In genomic region chr6:77548662-77549366, GRCh38 we compare ENCODE assay signal across 19 cellular contexts.
DNase-seq lines count a peak whose midpoint lies in the region; ATAC-seq, FAIRE-seq and TF ChIP-seq lines count a peak whose summit lies in the region.
"Had no signal": no experiment of that assay in that cellular context is flagged by ENCODE, and none has a peak within 500 bp of the region (broad histone marks: within the 10 kb centered on the region; RNA-seq: fewer than 3 reads in every experiment).

No MANE protein-coding gene starts in this region.

- in situ Hi-C loops in GM12878 (cut with MboI) = no loop called here

- no peak; a peak in 1 of 4 replicates for TF ChIP-seq EP300 in GM12878 (IDR thresholded peaks at IDR 0.05; ENCODE audit: borderline replicate concordance in 1 of 2, control insufficient read depth in 1 of 2, low read depth in 2 of 2, low read length in 2 of 2)

- POLR2A ChIA-PET in GM12878 (lab: Charles Lee) = interaction anchor here (0.6 to 13.9 kb wide), 8 partner anchors 10 to 1769 kb away, joined by 3 to 270 read pairs (median 6); no protein-coding TSS in a partner anchor

- RAD21 ChIA-PET in GM12878 (lab: Charles Lee; ENCODE audit: unreplicated experiment) = interaction anchor here (0.6 to 16.2 kb wide), 11 partner anchors 9 to 377 kb away, joined by 3 to 315 read pairs (median 14); partner anchors contain the start of gene HTR1B

- H3K4me1 ChIP-seq in GM12878 (ENCODE audit: control insufficient read depth, insufficient read depth, low read length) = no peaks in the 10 kb centered on the region

- TF ChIP-seq POLR2A in GM12878 (IDR thresholded peaks at IDR 0.05; ENCODE audit: low read depth, low read length) = no peak

- no peaks in the 10 kb centered on the region for H3K9me3 ChIP-seq in GM12878 (replicated peaks; ENCODE audit: control insufficient read depth, insufficient read depth, low read length)

- no peak for TF ChIP-seq CTCF in GM12878 (IDR thresholded peaks at IDR 0.05 in 2 of 3, conservative IDR thresholded peaks at IDR 0.05 in 1 of 3; ENCODE audit: control insufficient read depth in 2 of 3, extremely low read depth in 1 of 3, insufficient read depth in 1 of 3, low read depth in 3 of 3, low read length in 3 of 3)

- 30% methylated on average over 6 of the region's 6 CpGs for WGBS in GM12878 (ENCODE audit: insufficient coverage, insufficient replicate concordance, low lambda C conversion rate, missing lambda C conversion rate)

- H3K79me2 ChIP-seq in GM12878 (ENCODE audit: control insufficient read depth, insufficient read depth, low read length) = no peaks in the 10 kb centered on the region

- no peak overlapping the region for H2AFZ ChIP-seq in GM12878 (ENCODE audit: control insufficient read depth, low read depth, low read length)
- H2AFZ ChIP-seq: GM23338 had no signal

- ATAC-seq in GM18867 (IDR thresholded peaks at IDR 0.05; ENCODE audit: unreplicated experiment) (peak; percentile 65), GM19035 (IDR thresholded peaks at IDR 0.05; ENCODE audit: unreplicated experiment) (peak; percentile 75), HG03439 (IDR thresholded peaks at IDR 0.05; ENCODE audit: unreplicated experiment) (peak; percentile 69), GM12878 (peak; percentile 65), HG03280 (IDR thresholded peaks at IDR 0.05; ENCODE audit: unreplicated experiment) (no peak)
- ATAC-seq: GM23338, HCT116 had no signal

- no peaks in the 10 kb centered on the region for H4K20me1 ChIP-seq in GM12878 (ENCODE audit: control insufficient read depth, insufficient read depth)

- DNase-seq in GM12878 (ENCODE audit: low read depth, low spot score) (no peak), hippocampal formation (lab: John Stamatoyannopoulos, UW) (no peak), NCI-H446 treated with DMSO at 0.1 percent for 48 hours (lab: John Stamatoyannopoulos, UW) (no peak)
- DNase-seq in activated T-cell treated with anti-CD3 and anti-CD28 coated beads, Interleukin-2, amount 50 U/mL, for 48 hours = no peak
- DNase-seq: C1 segment of cervical spinal cord; Calu3; CD4-positive, alpha-beta memory T cell; COR-L47; DMS53; DMS79 treated with DMSO at 0.1 percent for 48 hours; GF-D8; H9 had no signal

- H3K4me3 ChIP-seq in GM12878 = no peak overlapping the region
- H3K4me3 ChIP-seq: GM23338 had no signal

- H3K27me3 ChIP-seq in GM12878 (replicated peaks in 1 of 2; ENCODE audit: control insufficient read depth in 2 of 2, insufficient read depth in 2 of 2, low read length in 1 of 2) = no peaks in the 10 kb centered on the region

- intact Hi-C loops in GM12878 (cut with micrococcal nuclease; ENCODE audit: unreplicated experiment) = loop anchor here (5.0 kb wide), 1 partner anchor 77 kb away; no protein-coding TSS in a partner anchor

- no peak overlapping the region for H3K4me2 ChIP-seq in GM12878 (ENCODE audit: control insufficient read depth, insufficient read depth)
- H3K4me2 ChIP-seq: GM23338 had no signal

- H3K36me3 ChIP-seq in GM12878 (ENCODE audit: control insufficient read depth in 2 of 2, insufficient read depth in 2 of 2, low read length in 1 of 2) = no peaks in the 10 kb centered on the region

- CTCF ChIA-PET in GM12878 (lab: Yijun Ruan, JAX) = interaction anchor here (0.8 to 8.5 kb wide), 5 partner anchors 9 to 83 kb away, joined by 3 to 96 read pairs (median 10); no protein-coding TSS in a partner anchor

- BruUV-seq in GM12878 (replicated peaks; lab: Mats Ljungman, UMichigan) = TSS peak; percentile 84

- H3K27ac ChIP-seq in GM12878 (ENCODE audit: control insufficient read depth, insufficient read depth) = no peak overlapping the region

- H3K9ac ChIP-seq in GM12878 (ENCODE audit: control insufficient read depth, insufficient read depth, low read length) = no peak overlapping the region

- TF ChIP-seq RAD21 in GM12878 (IDR thresholded peaks at IDR 0.05; ENCODE audit: insufficient read depth, low read depth, low read length) = no peak

- FAIRE-seq in GM12878 (lab: Jason Lieb, UNC) = no peak
- FAIRE-seq: GM18507 had no signal

- SMC1A ChIA-PET in GM12878 (lab: Charles Lee; ENCODE audit: uncharacterized antibody, unreplicated experiment) = interaction anchor here (0.6 to 20.8 kb wide), 14 partner anchors 5 to 514 kb away, joined by 3 to 524 read pairs (median 8); partner anchors contain the start of gene MEI4

TF ChIP-seq in GM12878, 131 proteins besides CTCF, POLR2A, EP300 and RAD21 (continues in another document):
- TF ChIP-seq ATF7 (IDR thresholded peaks at IDR 0.05; ENCODE audit: low read depth) (peak; percentile 0; the same call in 1 of the 2 replicates), CBFB (IDR thresholded peaks at IDR 0.05; ENCODE audit: low read depth) (no peak), TCF7 (IDR thresholded peaks at IDR 0.05; ENCODE audit: borderline replicate concordance) (no peak), CHD4 (IDR thresholded peaks at IDR 0.05) (no peak), MXI1 (IDR thresholded peaks at IDR 0.05; ENCODE audit: low read depth, low read length) (no peak), ZNF592 (IDR thresholded peaks at IDR 0.05) (no peak), ZNF207 (IDR thresholded peaks at IDR 0.05; ENCODE audit: borderline replicate concordance) (no peak), DPF2 (IDR thresholded peaks at IDR 0.05) (no peak), TCF12 (IDR thresholded peaks at IDR 0.05; ENCODE audit: low read depth, low read length) (no peak), SMAD1 (IDR thresholded peaks at IDR 0.05; ENCODE audit: low read depth, partially characterized antibody) (peak; percentile 57), SRF (IDR thresholded peaks at IDR 0.05; ENCODE audit: low read depth in 2 of 2, low read length in 2 of 2) (no peak), ZNF384 (IDR thresholded peaks at IDR 0.05; ENCODE audit: borderline replicate concordance, low read depth, low read length) (peak; percentile 9; the same call in 1 of the 2 replicates)
- TF ChIP-seq, protein P1, sequence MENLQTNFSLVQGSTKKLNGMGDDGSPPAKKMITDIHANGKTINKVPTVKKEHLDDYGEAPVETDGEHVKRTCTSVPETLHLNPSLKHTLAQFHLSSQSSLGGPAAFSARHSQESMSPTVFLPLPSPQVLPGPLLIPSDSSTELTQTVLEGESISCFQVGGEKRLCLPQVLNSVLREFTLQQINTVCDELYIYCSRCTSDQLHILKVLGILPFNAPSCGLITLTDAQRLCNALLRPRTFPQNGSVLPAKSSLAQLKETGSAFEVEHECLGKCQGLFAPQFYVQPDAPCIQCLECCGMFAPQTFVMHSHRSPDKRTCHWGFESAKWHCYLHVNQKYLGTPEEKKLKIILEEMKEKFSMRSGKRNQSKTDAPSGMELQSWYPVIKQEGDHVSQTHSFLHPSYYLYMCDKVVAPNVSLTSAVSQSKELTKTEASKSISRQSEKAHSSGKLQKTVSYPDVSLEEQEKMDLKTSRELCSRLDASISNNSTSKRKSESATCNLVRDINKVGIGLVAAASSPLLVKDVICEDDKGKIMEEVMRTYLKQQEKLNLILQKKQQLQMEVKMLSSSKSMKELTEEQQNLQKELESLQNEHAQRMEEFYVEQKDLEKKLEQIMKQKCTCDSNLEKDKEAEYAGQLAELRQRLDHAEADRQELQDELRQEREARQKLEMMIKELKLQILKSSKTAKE (IDR thresholded peaks at IDR 0.05; ENCODE audit: low read depth, poor library complexity, severe bottlenecking) = peak; percentile 10
